ENCODE assay signal across 1 cellular context in the genomic region with DNA sequence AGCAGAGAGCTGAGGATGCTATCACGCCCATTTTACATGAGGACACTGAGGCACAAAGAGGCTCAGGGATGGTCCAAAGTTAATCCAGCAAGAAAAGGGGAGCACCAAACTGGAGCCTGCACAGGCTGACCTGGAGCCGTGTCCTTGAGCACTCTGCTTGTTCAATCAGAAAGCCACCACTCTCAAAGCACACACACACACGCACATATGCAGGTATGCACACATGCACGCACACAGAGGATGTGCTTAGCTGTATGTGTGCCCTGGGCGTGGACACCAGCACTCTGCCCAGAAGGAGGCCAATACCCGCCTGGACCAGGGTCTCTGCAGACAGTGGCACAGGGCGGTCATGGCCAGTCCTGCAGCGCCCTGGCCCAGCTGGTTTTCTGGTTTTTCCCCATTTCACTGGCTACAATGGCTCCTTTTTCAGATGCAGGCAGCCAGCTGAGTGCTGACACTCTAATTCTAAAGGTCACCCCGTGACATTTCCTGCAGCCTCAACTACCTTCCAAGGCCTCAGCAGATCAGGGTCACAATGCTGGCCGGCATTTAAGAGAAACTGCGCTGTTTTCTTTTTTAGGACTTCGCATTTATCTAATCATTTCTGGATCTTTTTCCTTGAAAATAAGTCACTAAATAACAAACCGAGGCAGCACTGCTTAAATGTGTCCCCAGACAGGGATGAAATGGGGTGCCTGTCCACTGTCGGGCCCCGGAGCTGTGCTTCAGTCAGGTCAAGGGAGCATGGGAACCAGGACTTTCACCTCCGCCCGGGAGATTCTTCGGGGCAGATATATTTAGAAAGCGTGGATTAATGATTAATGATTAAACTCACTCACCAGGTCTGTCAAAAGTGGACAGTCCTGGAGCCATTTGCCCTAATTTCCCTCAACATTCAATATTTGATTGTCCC.
TF ChIP-seq lines count a peak whose summit lies in the region.

No MANE protein-coding gene starts in this region.

TF ChIP-seq in HepG2, 621 proteins besides CTCF, POLR2A, EP300 and RAD21 (continued from another document and continues in another):
- TF ChIP-seq, protein P1, sequence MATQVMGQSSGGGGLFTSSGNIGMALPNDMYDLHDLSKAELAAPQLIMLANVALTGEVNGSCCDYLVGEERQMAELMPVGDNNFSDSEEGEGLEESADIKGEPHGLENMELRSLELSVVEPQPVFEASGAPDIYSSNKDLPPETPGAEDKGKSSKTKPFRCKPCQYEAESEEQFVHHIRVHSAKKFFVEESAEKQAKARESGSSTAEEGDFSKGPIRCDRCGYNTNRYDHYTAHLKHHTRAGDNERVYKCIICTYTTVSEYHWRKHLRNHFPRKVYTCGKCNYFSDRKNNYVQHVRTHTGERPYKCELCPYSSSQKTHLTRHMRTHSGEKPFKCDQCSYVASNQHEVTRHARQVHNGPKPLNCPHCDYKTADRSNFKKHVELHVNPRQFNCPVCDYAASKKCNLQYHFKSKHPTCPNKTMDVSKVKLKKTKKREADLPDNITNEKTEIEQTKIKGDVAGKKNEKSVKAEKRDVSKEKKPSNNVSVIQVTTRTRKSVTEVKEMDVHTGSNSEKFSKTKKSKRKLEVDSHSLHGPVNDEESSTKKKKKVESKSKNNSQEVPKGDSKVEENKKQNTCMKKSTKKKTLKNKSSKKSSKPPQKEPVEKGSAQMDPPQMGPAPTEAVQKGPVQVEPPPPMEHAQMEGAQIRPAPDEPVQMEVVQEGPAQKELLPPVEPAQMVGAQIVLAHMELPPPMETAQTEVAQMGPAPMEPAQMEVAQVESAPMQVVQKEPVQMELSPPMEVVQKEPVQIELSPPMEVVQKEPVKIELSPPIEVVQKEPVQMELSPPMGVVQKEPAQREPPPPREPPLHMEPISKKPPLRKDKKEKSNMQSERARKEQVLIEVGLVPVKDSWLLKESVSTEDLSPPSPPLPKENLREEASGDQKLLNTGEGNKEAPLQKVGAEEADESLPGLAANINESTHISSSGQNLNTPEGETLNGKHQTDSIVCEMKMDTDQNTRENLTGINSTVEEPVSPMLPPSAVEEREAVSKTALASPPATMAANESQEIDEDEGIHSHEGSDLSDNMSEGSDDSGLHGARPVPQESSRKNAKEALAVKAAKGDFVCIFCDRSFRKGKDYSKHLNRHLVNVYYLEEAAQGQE (IDR thresholded peaks at IDR 0.05; ENCODE audit: borderline replicate concordance in 1 of 2, low read depth in 1 of 2, low read length in 2 of 2) = no peak
- TF ChIP-seq POGZ (CRISPR knock-in tag; IDR thresholded peaks at IDR 0.05) = no peak
- no peak for TF ChIP-seq POLR2AphosphoS2 (IDR thresholded peaks at IDR 0.05; ENCODE audit: low read depth, low read length)
- TF ChIP-seq, protein P2, sequence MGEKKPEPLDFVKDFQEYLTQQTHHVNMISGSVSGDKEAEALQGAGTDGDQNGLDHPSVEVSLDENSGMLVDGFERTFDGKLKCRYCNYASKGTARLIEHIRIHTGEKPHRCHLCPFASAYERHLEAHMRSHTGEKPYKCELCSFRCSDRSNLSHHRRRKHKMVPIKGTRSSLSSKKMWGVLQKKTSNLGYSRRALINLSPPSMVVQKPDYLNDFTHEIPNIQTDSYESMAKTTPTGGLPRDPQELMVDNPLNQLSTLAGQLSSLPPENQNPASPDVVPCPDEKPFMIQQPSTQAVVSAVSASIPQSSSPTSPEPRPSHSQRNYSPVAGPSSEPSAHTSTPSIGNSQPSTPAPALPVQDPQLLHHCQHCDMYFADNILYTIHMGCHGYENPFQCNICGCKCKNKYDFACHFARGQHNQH (CRISPR knock-in tag; IDR thresholded peaks at IDR 0.05) = no peak; the same call in 1 of the 2 replicates
- TF ChIP-seq ZNF839 (CRISPR knock-in tag; IDR thresholded peaks at IDR 0.05; ENCODE audit: borderline replicate concordance) = no peak; the same call in 1 of the 2 replicates
- TF ChIP-seq PCBP2 (optimal IDR thresholded peaks at IDR 0.05; ENCODE audit: low read depth, low read length, poor library complexity, severe bottlenecking) = no peak
- no peak for TF ChIP-seq NBN (conservative IDR thresholded peaks at IDR 0.05)
- TF ChIP-seq ZKSCAN8 (CRISPR knock-in tag; IDR thresholded peaks at IDR 0.05; ENCODE audit: borderline replicate concordance) = no peak
- TF ChIP-seq ZBTB3 (CRISPR knock-in tag; IDR thresholded peaks at IDR 0.05; ENCODE audit: borderline replicate concordance, low read depth) = no peak
- no peak for TF ChIP-seq ZNF484 (CRISPR knock-in tag; IDR thresholded peaks at IDR 0.05; ENCODE audit: borderline replicate concordance, low read depth)
- TF ChIP-seq CEBPB (IDR thresholded peaks at IDR 0.05; ENCODE audit: borderline replicate concordance, low read depth, low read length) = no peak
- TF ChIP-seq HNF4A (CRISPR knock-in tag; IDR thresholded peaks at IDR 0.05) = peak; percentile 83
- TF ChIP-seq, protein P3, sequence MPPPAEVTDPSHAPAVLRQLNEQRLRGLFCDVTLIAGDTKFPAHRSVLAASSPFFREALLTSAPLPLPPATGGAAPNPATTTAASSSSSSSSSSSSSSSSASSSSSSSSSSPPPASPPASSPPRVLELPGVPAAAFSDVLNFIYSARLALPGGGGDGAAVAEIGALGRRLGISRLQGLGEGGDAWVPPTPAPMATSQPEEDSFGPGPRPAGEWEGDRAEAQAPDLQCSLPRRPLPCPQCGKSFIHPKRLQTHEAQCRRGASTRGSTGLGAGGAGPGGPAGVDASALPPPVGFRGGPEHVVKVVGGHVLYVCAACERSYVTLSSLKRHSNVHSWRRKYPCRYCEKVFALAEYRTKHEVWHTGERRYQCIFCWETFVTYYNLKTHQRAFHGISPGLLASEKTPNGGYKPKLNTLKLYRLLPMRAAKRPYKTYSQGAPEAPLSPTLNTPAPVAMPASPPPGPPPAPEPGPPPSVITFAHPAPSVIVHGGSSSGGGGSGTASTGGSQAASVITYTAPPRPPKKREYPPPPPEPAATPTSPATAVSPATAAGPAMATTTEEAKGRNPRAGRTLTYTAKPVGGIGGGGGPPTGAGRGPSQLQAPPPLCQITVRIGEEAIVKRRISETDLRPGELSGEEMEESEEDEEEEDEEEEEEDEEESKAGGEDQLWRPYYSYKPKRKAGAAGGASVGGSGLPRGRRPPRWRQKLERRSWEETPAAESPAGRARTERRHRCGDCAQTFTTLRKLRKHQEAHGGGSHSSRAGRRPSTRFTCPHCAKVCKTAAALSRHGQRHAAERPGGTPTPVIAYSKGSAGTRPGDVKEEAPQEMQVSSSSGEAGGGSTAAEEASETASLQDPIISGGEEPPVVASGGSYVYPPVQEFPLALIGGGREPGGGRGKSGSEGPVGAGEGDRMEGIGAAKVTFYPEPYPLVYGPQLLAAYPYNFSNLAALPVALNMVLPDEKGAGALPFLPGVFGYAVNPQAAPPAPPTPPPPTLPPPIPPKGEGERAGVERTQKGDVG (CRISPR knock-in tag; IDR thresholded peaks at IDR 0.05; ENCODE audit: borderline replicate concordance) = no peak; the same call in 1 of the 2 replicates
- TF ChIP-seq SETDB1 (CRISPR knock-in tag; IDR thresholded peaks at IDR 0.05; ENCODE audit: borderline replicate concordance) = no peak
- TF ChIP-seq, protein P4, sequence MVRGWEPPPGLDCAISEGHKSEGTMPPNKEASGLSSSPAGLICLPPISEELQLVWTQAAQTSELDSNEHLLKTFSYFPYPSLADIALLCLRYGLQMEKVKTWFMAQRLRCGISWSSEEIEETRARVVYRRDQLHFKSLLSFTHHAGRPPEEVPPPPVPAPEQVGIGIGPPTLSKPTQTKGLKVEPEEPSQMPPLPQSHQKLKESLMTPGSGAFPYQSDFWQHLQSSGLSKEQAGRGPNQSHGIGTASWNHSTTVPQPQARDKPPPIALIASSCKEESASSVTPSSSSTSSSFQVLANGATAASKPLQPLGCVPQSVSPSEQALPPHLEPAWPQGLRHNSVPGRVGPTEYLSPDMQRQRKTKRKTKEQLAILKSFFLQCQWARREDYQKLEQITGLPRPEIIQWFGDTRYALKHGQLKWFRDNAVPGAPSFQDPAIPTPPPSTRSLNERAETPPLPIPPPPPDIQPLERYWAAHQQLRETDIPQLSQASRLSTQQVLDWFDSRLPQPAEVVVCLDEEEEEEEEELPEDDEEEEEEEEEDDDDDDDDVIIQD (CRISPR knock-in tag; IDR thresholded peaks at IDR 0.05; ENCODE audit: low read depth) = 0 out of 2 replicates have a peak, but pooled peaks have one; percentile 1
- no peak for TF ChIP-seq ZNF703 (CRISPR knock-in tag; IDR thresholded peaks at IDR 0.05; ENCODE audit: borderline replicate concordance)
- TF ChIP-seq, protein P5, sequence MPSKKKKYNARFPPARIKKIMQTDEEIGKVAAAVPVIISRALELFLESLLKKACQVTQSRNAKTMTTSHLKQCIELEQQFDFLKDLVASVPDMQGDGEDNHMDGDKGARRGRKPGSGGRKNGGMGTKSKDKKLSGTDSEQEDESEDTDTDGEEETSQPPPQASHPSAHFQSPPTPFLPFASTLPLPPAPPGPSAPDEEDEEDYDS (CRISPR knock-in tag; IDR thresholded peaks at IDR 0.05) = no peak; the same call in 1 of the 2 replicates
- no peak for TF ChIP-seq ZNF670 (CRISPR knock-in tag; IDR thresholded peaks at IDR 0.05; ENCODE audit: borderline replicate concordance)
- no peak for TF ChIP-seq ZNF879 (CRISPR knock-in tag; IDR thresholded peaks at IDR 0.05)
- no peak for TF ChIP-seq NR1H2 (CRISPR knock-in tag; IDR thresholded peaks at IDR 0.05; ENCODE audit: borderline replicate concordance, low read depth)
- no peak for TF ChIP-seq ATAD3A (CRISPR knock-in tag; IDR thresholded peaks at IDR 0.05)
- TF ChIP-seq, protein P6, sequence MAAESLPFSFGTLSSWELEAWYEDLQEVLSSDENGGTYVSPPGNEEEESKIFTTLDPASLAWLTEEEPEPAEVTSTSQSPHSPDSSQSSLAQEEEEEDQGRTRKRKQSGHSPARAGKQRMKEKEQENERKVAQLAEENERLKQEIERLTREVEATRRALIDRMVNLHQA (CRISPR knock-in tag; IDR thresholded peaks at IDR 0.05) = no peak
- TF ChIP-seq KLF15 (CRISPR knock-in tag; IDR thresholded peaks at IDR 0.05; ENCODE audit: borderline replicate concordance) = no peak
- peak; percentile 66; the same call in 1 of the 2 replicates for TF ChIP-seq ZNF274 (CRISPR knock-in tag; IDR thresholded peaks at IDR 0.05)
- TF ChIP-seq, protein P7, sequence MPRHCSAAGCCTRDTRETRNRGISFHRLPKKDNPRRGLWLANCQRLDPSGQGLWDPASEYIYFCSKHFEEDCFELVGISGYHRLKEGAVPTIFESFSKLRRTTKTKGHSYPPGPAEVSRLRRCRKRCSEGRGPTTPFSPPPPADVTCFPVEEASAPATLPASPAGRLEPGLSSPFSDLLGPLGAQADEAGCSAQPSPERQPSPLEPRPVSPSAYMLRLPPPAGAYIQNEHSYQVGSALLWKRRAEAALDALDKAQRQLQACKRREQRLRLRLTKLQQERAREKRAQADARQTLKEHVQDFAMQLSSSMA (CRISPR knock-in tag; IDR thresholded peaks at IDR 0.05) = 0 out of 2 replicates have a peak, but pooled peaks have one; percentile 24
- 0 out of 2 replicates have a peak, but pooled peaks have one; percentile 42 for TF ChIP-seq KAT8 (CRISPR knock-in tag; IDR thresholded peaks at IDR 0.05)
- TF ChIP-seq, protein P8, sequence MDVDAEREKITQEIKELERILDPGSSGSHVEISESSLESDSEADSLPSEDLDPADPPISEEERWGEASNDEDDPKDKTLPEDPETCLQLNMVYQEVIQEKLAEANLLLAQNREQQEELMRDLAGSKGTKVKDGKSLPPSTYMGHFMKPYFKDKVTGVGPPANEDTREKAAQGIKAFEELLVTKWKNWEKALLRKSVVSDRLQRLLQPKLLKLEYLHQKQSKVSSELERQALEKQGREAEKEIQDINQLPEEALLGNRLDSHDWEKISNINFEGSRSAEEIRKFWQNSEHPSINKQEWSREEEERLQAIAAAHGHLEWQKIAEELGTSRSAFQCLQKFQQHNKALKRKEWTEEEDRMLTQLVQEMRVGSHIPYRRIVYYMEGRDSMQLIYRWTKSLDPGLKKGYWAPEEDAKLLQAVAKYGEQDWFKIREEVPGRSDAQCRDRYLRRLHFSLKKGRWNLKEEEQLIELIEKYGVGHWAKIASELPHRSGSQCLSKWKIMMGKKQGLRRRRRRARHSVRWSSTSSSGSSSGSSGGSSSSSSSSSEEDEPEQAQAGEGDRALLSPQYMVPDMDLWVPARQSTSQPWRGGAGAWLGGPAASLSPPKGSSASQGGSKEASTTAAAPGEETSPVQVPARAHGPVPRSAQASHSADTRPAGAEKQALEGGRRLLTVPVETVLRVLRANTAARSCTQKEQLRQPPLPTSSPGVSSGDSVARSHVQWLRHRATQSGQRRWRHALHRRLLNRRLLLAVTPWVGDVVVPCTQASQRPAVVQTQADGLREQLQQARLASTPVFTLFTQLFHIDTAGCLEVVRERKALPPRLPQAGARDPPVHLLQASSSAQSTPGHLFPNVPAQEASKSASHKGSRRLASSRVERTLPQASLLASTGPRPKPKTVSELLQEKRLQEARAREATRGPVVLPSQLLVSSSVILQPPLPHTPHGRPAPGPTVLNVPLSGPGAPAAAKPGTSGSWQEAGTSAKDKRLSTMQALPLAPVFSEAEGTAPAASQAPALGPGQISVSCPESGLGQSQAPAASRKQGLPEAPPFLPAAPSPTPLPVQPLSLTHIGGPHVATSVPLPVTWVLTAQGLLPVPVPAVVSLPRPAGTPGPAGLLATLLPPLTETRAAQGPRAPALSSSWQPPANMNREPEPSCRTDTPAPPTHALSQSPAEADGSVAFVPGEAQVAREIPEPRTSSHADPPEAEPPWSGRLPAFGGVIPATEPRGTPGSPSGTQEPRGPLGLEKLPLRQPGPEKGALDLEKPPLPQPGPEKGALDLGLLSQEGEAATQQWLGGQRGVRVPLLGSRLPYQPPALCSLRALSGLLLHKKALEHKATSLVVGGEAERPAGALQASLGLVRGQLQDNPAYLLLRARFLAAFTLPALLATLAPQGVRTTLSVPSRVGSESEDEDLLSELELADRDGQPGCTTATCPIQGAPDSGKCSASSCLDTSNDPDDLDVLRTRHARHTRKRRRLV (CRISPR knock-in tag; IDR thresholded peaks at IDR 0.05) = no peak
- no peak for TF ChIP-seq RELA (CRISPR knock-in tag; IDR thresholded peaks at IDR 0.05)
- TF ChIP-seq MYNN (CRISPR knock-in tag; IDR thresholded peaks at IDR 0.05; ENCODE audit: low read depth) = no peak
- no peak for TF ChIP-seq DNMT1 (CRISPR knock-in tag; IDR thresholded peaks at IDR 0.05)
- no peak for TF ChIP-seq ONECUT2 (CRISPR knock-in tag; IDR thresholded peaks at IDR 0.05)
- TF ChIP-seq, protein P9, sequence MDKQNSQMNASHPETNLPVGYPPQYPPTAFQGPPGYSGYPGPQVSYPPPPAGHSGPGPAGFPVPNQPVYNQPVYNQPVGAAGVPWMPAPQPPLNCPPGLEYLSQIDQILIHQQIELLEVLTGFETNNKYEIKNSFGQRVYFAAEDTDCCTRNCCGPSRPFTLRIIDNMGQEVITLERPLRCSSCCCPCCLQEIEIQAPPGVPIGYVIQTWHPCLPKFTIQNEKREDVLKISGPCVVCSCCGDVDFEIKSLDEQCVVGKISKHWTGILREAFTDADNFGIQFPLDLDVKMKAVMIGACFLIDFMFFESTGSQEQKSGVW (CRISPR knock-in tag; IDR thresholded peaks at IDR 0.05; ENCODE audit: borderline replicate concordance) = no peak
- TF ChIP-seq KAT7 (CRISPR knock-in tag; IDR thresholded peaks at IDR 0.05; ENCODE audit: borderline replicate concordance) = 0 out of 2 replicates have a peak, but pooled peaks have one; percentile 19
- TF ChIP-seq ZSCAN21 (CRISPR knock-in tag; IDR thresholded peaks at IDR 0.05; ENCODE audit: borderline replicate concordance) = 0 out of 2 replicates have a peak, but pooled peaks have one; percentile 49
- TF ChIP-seq TEAD3 (CRISPR knock-in tag; optimal IDR thresholded peaks at IDR 0.05; ENCODE audit: borderline replicate concordance) = peak; percentile 72
- TF ChIP-seq, protein P10, sequence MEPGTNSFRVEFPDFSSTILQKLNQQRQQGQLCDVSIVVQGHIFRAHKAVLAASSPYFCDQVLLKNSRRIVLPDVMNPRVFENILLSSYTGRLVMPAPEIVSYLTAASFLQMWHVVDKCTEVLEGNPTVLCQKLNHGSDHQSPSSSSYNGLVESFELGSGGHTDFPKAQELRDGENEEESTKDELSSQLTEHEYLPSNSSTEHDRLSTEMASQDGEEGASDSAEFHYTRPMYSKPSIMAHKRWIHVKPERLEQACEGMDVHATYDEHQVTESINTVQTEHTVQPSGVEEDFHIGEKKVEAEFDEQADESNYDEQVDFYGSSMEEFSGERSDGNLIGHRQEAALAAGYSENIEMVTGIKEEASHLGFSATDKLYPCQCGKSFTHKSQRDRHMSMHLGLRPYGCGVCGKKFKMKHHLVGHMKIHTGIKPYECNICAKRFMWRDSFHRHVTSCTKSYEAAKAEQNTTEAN (CRISPR knock-in tag; conservative IDR thresholded peaks at IDR 0.05) = peak; percentile 83; the same call in 1 of the 2 replicates
